17 cellular contexts compared by ENCODE assay signal in the genomic region with DNA sequence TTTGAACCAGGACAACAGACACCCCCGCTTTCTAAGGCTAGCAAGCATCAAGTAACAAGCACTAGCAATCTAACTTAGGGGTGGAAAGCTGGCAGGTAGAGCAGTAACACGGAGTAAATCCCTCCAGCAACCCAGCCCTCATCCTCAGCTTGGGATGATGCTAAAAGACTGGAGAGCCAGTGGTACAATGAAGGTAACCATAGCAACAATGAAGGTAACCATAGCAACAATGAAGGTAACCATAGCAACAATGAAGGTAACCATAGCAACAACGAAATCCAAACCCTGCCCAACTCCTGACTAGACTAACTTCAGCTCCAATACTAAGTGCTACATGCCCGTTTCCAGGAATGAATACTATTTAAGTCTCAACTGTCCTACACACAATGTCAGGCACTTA. TPM values are rescaled to one million over a fixed set of nuclear protein-coding genes. Genes with fewer than 3 reads are reported as not detected.
DNase-seq lines count a peak whose midpoint lies in the region; ATAC-seq, FAIRE-seq and TF ChIP-seq lines count a peak whose summit lies in the region.
"Had no signal": no experiment of that assay in that cellular context is flagged by ENCODE, and none has a peak within 500 bp of the region (broad histone marks: within the 10 kb centered on the region; RNA-seq: fewer than 3 reads in every experiment).

No MANE protein-coding gene starts in this region.

- no peak for ATAC-seq in activated naive CD8-positive, alpha-beta T cell treated with anti-CD3 and anti-CD28 coated beads, Interleukin-2, amount 50 U/mL, for 24 hours
- no peak for ATAC-seq in GM18519 (IDR thresholded peaks at IDR 0.05; ENCODE audit: low FRiP score, unreplicated experiment)
- ATAC-seq: CD8-positive, alpha-beta T cell; GM23338 had no signal

- POLR2A ChIA-PET in H1 (lab: Charles Lee; ENCODE audit: partially characterized antibody): no interaction called here

- no peaks in the 10 kb centered on the region for H3K79me1 ChIP-seq in H1 (ENCODE audit: low read depth, low read length)

- H3K27me3 ChIP-seq in H1 (replicated peaks in 1 of 4; ENCODE audit: control insufficient read depth in 3 of 4, extremely low read depth in 1 of 4, insufficient read depth in 3 of 4, low read length in 3 of 4): peaks cover 2 to 19% (median 12%) of the 10 kb centered on the region in 4 experiments

- H3K9me3 ChIP-seq in H1 (ENCODE audit: insufficient read depth in 2 of 2, low read depth in 1 of 2, low read length in 1 of 2): no peaks in the 10 kb centered on the region

- H2BK5ac ChIP-seq in H1 (ENCODE audit: low read depth, low read length): no peak overlapping the region

- H3K18ac ChIP-seq in H1 (ENCODE audit: extremely low read depth, low read length): no peak overlapping the region

- H3K56ac ChIP-seq in H1 (replicated peaks; ENCODE audit: insufficient read length, low read depth, low read length): no peak overlapping the region

- H3K23me2 ChIP-seq in H1 (ENCODE audit: low read depth, low read length): no peaks in the 10 kb centered on the region

- CTCF ChIA-PET in H1 (lab: Charles Lee; ENCODE audit: partially characterized antibody): interaction anchor here (0.6 to 2.1 kb wide), 3 partner anchors 9 to 153 kb away, joined by 4 to 11 read pairs (median 5); no protein-coding TSS in a partner anchor

- no peak overlapping the region for H4K5ac ChIP-seq in H1 (ENCODE audit: insufficient read length, low read depth, low read length)

- no peak overlapping the region for H2BK15ac ChIP-seq in H1 (ENCODE audit: low read length)

- H4K20me1 ChIP-seq in H1 (replicated peaks in 1 of 2; ENCODE audit: control insufficient read depth in 1 of 2, insufficient read depth in 2 of 2, low read length in 2 of 2): no peaks in the 10 kb centered on the region

- H3K4me3 ChIP-seq in H1 (ENCODE audit: extremely low read depth in 1 of 4, insufficient read depth in 2 of 4, low read depth in 3 of 4, low read length in 4 of 4): no peak overlapping the region
- H3K4me3 ChIP-seq: GM23338 had no signal

- H3K36me3 Mint-ChIP-seq in activated naive CD8-positive, alpha-beta T cell treated with anti-CD3 and anti-CD28 coated beads, Interleukin-2, amount 50 U/mL, for 24 hours (ENCODE audit: low read depth): no peaks in the 10 kb centered on the region
- H3K36me3 Mint-ChIP-seq: CD14-positive monocyte; CD8-positive, alpha-beta T cell had no signal

- H3K27me3 Mint-ChIP-seq in activated naive CD8-positive, alpha-beta T cell treated with anti-CD3 and anti-CD28 coated beads, Interleukin-2, amount 50 U/mL, for 24 hours: peaks cover 9% of the 10 kb centered on the region

- H3K9ac ChIP-seq in H1 (replicated peaks in 1 of 4; ENCODE audit: extremely low read depth in 1 of 4, low read depth in 3 of 4, low read length in 3 of 4): no peak overlapping the region

- no peak for TF ChIP-seq CTCF in H1 (IDR thresholded peaks at IDR 0.05; ENCODE audit: control extremely low read depth in 1 of 3, insufficient read depth in 1 of 3, low read depth in 1 of 3, low read length in 3 of 3)

- H3K4me2 ChIP-seq in H1 (ENCODE audit: insufficient read depth in 1 of 2, low read depth in 2 of 2, low read length in 2 of 2): no peak overlapping the region
- H3K4me2 ChIP-seq: GM23338 had no signal

- TF ChIP-seq RAD21 in H1 (IDR thresholded peaks at IDR 0.05 in 1 of 2, conservative IDR thresholded peaks at IDR 0.05 in 1 of 2; ENCODE audit: low read depth in 2 of 2, low read length in 2 of 2): no peak

- DNase-seq in DMS53 (lab: John Stamatoyannopoulos, UW) (peak; percentile 38), DMS53 treated with DMSO at 0.1 percent for 48 hours (lab: John Stamatoyannopoulos, UW; ENCODE audit: unreplicated experiment) (no peak), OCI-M1 (lab: John Stamatoyannopoulos, UW) (peak; percentile 46), H1 (ENCODE audit: low read depth in 1 of 2, low spot score in 2 of 2) (no peak), retina (peak; percentile 19)
- DNase-seq in activated naive CD8-positive, alpha-beta T cell treated with anti-CD3 and anti-CD28 coated beads, Interleukin-2, amount 50 U/mL, for 24 hours: no peak
- DNase-seq: CD8-positive, alpha-beta T cell; COR-L47; DMS153; GF-D8; H9; KBM-7 had no signal

- no peak for FAIRE-seq in H1 (lab: Jason Lieb, UNC)
- FAIRE-seq: D721Med had no signal

- H3K4me1 ChIP-seq in H1 (replicated peaks in 1 of 4; ENCODE audit: control insufficient read depth in 3 of 4, insufficient read depth in 4 of 4, low read length in 3 of 4): no peaks in the 10 kb centered on the region

- H3K9me3 Mint-ChIP-seq in activated naive CD8-positive, alpha-beta T cell treated with anti-CD3 and anti-CD28 coated beads, Interleukin-2, amount 50 U/mL, for 24 hours: no peaks in the 10 kb centered on the region
- H3K9me3 Mint-ChIP-seq: CD8-positive, alpha-beta T cell; GM23338; H9 had no signal

- H3K4me3 Mint-ChIP-seq in activated naive CD8-positive, alpha-beta T cell treated with anti-CD3 and anti-CD28 coated beads, Interleukin-2, amount 50 U/mL, for 24 hours: no peak overlapping the region
- H3K4me3 Mint-ChIP-seq: CD14-positive monocyte; CD8-positive, alpha-beta T cell; GM23338; H9 had no signal

- no peak for TF ChIP-seq EP300 in H1 (IDR thresholded peaks at IDR 0.05; ENCODE audit: borderline replicate concordance in 1 of 2, low read depth in 2 of 2, low read length in 2 of 2)

- no peak overlapping the region for H4K91ac ChIP-seq in H1 (replicated peaks; ENCODE audit: insufficient read length, low read length)

- H3K36me3 ChIP-seq in H1 (ENCODE audit: control insufficient read depth in 2 of 4, insufficient read depth in 4 of 4, low read length in 3 of 4): no peaks in the 10 kb centered on the region

- H3K4ac ChIP-seq in H1 (replicated peaks; ENCODE audit: insufficient read length, low read depth, low read length): no peak overlapping the region

- H2AK5ac ChIP-seq in H1 (ENCODE audit: low read depth, low read length): no peak overlapping the region

- no peak overlapping the region for H3K27ac Mint-ChIP-seq in activated naive CD8-positive, alpha-beta T cell treated with anti-CD3 and anti-CD28 coated beads, Interleukin-2, amount 50 U/mL, for 24 hours
- H3K27ac Mint-ChIP-seq: CD14-positive monocyte; CD8-positive, alpha-beta T cell; GM23338; H9 had no signal

- no peaks in the 10 kb centered on the region for H3K79me2 ChIP-seq in H1 (ENCODE audit: control insufficient read depth in 1 of 2, insufficient read depth in 2 of 2, low read length in 2 of 2)

- no peak overlapping the region for H2BK12ac ChIP-seq in H1 (ENCODE audit: low read depth, low read length)

- H3K14ac ChIP-seq in H1 (ENCODE audit: insufficient read length): no peak overlapping the region

- no peak overlapping the region for H3K23ac ChIP-seq in H1 (ENCODE audit: insufficient read length)

- TF ChIP-seq POLR2A in H1 (IDR thresholded peaks at IDR 0.05; ENCODE audit: control extremely low read depth in 1 of 2, low read depth in 2 of 2, low read length in 2 of 2): no peak

- 50% methylated on average over 4 of the region's 4 CpGs; no CpG with 5 or more reads in 1 of the 2 experiments for WGBS in H1 (ENCODE audit: extremely low coverage in 1 of 2, insufficient coverage in 1 of 2, insufficient read length in 1 of 2, insufficient replicate concordance in 2 of 2, low coverage in 1 of 2, low lambda C conversion rate in 2 of 2, missing lambda C conversion rate in 1 of 2), 2 experiments

- no peak overlapping the region for H2BK20ac ChIP-seq in H1 (ENCODE audit: low read length)

- H4K8ac ChIP-seq in H1 (ENCODE audit: extremely low read depth, insufficient read depth, low read length): no peak overlapping the region

- no peak overlapping the region for H2BK120ac ChIP-seq in H1 (replicated peaks; ENCODE audit: low read depth, low read length)

- H2AFZ ChIP-seq in H1 (ENCODE audit: low read length): no peak overlapping the region
- H2AFZ ChIP-seq: GM23338 had no signal

- no peak overlapping the region for H3K27ac ChIP-seq in H1 (ENCODE audit: low read depth, low read length)
- H3K27ac ChIP-seq: 22Rv1 had no signal

- H3K4me1 Mint-ChIP-seq in activated naive CD8-positive, alpha-beta T cell treated with anti-CD3 and anti-CD28 coated beads, Interleukin-2, amount 50 U/mL, for 24 hours: no peaks in the 10 kb centered on the region
- H3K4me1 Mint-ChIP-seq: GM23338 had no signal

TF ChIP-seq in H1, 55 proteins besides CTCF, POLR2A, EP300 and RAD21:
- TF ChIP-seq E2F6 (IDR thresholded peaks at IDR 0.05) (no peak), SP1 (IDR thresholded peaks at IDR 0.05; ENCODE audit: low read depth, low read length) (peak; percentile 39; the same call in 1 of the 2 replicates)

RNA-seq across cellular contexts. Expression of gene EIF4G3, which starts 22.2 kb away (rescaled TPM):
- total RNA-seq in H1 (2021; fragmentation: NEBNext Ultra II Directional; extraction: Animal tissue kit (Norgen Biotek cat#: 25700)): 66.6 and 67.5 TPM in 2 replicates
- 44.8 and 47.5 TPM in 2 replicates for polyA plus RNA-seq in H1 (2011; rRNA removed)
- polyA plus RNA-seq in H1 (2011; cell fraction: cytosol; rRNA removed): 38.0 TPM
- polyA plus RNA-seq in H1 (2011; cell fraction: nucleus; rRNA removed): 178 TPM
- polyA plus RNA-seq in H1 (2012, experiment 1 of 2): 33.8 to 49.7 TPM (median 38.9 TPM) in 4 replicates
- polyA plus RNA-seq in H1 (2012, experiment 2 of 2): 4.8 TPM
- polyA plus RNA-seq in H1 (2013, experiment 1 of 2): 57.1 TPM
- polyA plus RNA-seq in H1 (2013, experiment 2 of 2): 54.4 TPM
- 101 and 111 TPM in 2 replicates for polyA minus RNA-seq in H1 (2011; rRNA and poly(A)+ RNA removed)
- polyA minus RNA-seq in H1 (2011; cell fraction: cytosol; rRNA and poly(A)+ RNA removed): 39.9 TPM
- 135 TPM for polyA minus RNA-seq in H1 (2011; cell fraction: nucleus; rRNA and poly(A)+ RNA removed)

Comparison
In these comparisons a context has a peak if more than half of its experiments do, and no peak if none do; other contexts are left out.
1. DNase-seq: peak in DMS53 (single experiment), OCI-M1 (single experiment) and retina (single experiment); none in DMS53 treated with DMSO at 0.1 percent for 48 hours (single experiment), H1 (0 of 2) and activated naive CD8-positive, alpha-beta T cell treated with anti-CD3 and anti-CD28 coated beads, Interleukin-2, amount 50 U/mL, for 24 hours (single experiment).